12 cellular contexts compared by ENCODE assay signal in the genomic region with DNA sequence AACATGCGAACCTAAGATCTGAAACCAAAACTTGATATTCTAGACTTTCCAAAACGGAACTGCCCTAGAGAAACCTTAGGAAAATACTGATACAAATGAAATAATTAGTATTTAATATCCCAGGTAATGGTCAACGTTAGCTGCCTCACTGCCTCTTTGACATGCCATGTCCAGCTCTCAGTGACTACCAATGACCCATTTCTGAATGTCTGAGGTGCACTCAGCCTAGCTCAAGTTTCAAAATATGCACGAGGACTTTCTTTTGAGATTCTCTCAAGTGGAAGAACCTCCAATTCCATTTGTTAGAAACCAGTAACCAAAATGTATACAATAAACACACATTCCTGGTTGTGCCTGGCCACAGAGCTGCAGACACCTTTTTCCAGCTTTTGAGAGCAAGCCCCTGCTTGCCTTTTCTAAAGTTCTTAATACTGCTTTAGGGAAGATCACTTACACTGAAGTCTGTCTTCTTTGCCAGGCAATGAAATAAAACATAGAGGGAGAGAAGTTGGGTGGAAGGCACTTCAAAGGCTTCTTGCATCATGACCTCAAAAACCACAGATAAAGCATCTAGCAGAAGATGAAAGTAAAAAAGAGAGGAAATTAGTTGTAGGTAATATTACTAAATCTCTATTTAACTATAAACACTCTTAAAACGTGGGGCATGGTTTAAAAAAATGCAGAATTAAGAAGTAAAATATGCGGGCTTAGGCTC.
DNase-seq lines count a peak whose midpoint lies in the region; ATAC-seq, FAIRE-seq and TF ChIP-seq lines count a peak whose summit lies in the region.
"Had no signal": no experiment of that assay in that cellular context is flagged by ENCODE, and none has a peak within 500 bp of the region (broad histone marks: within the 10 kb centered on the region; RNA-seq: fewer than 3 reads in every experiment).

No MANE protein-coding gene starts in this region.

- H3K4me3 Mint-ChIP-seq in CD8-positive, alpha-beta T cell = peak overlapping the region; percentile 4
- H3K4me3 Mint-ChIP-seq: neural progenitor cell had no signal

- no peaks in the 10 kb centered on the region for H3K27me3 ChIP-seq in CD8-positive, alpha-beta T cell (ENCODE audit: insufficient read depth, low read length)
- no peaks in the 10 kb centered on the region for H3K27me3 ChIP-seq in HCT116 (ENCODE audit: insufficient read depth, low read length)
- H3K27me3 ChIP-seq: neural progenitor cell had no signal

- no peak overlapping the region for H2AFZ ChIP-seq in HCT116 (ENCODE audit: low read depth, low read length, poor library complexity, severe bottlenecking)
- H2AFZ ChIP-seq: neural progenitor cell had no signal

- no TSS peak for BruUV-seq in HCT116 (replicated peaks; lab: Mats Ljungman, UMichigan)

- H3K9me2 ChIP-seq in HCT116 (ENCODE audit: insufficient read depth) = no peaks in the 10 kb centered on the region

- RAD21 ChIA-PET in HCT116 (lab: Charles Lee; ENCODE audit: low non-redundant PET in 1 of 2, low total read pairs in 2 of 2, uncharacterized antibody in 2 of 2, unreplicated experiment in 2 of 2) = no interaction called here

- no peaks in the 10 kb centered on the region for H3K9me3 ChIP-seq in CD8-positive, alpha-beta T cell (ENCODE audit: low read length)
- H3K9me3 ChIP-seq in HCT116 (ENCODE audit: control insufficient read depth in 1 of 2, insufficient read depth in 1 of 2, low read depth in 1 of 2, low read length in 2 of 2) (no peaks in the 10 kb centered on the region), kidney (ENCODE audit: control insufficient read depth in 1 of 2, low read length in 2 of 2) (no peaks in the 10 kb centered on the region)
- H3K9me3 ChIP-seq: Caco-2 had no signal

- intact Hi-C loops in CD8-positive, alpha-beta T cell (cut with DNase I, micrococcal nuclease) = loop anchor here (1.0 to 5.0 kb wide), 2 partner anchors 75 to 76 kb away; no protein-coding TSS in a partner anchor
- intact Hi-C loops in HCT116 (cut with micrococcal nuclease) = no loop called here
- intact Hi-C loops in kidney (cut with DNase I) = no loop called here

- H3K79me2 ChIP-seq in HCT116 (ENCODE audit: insufficient read depth, low read length) = peaks cover 9% of the 10 kb centered on the region; the same call in 1 of the 2 replicates

- H3K4me1 ChIP-seq in CD8-positive, alpha-beta T cell (ENCODE audit: insufficient read depth, low read length) = peaks cover 23% of the 10 kb centered on the region
- H3K4me1 ChIP-seq in HCT116 (ENCODE audit: control insufficient read depth in 1 of 2, insufficient read depth in 2 of 2, low read length in 2 of 2) (peaks cover 38 to 40% of the 10 kb centered on the region in 2 experiments), kidney (ENCODE audit: control insufficient read depth in 1 of 2, insufficient read depth in 1 of 2, low read depth in 1 of 2, low read length in 2 of 2) (no peaks in the 10 kb centered on the region)
- H3K4me1 ChIP-seq: Caco-2, neural progenitor cell had no signal

- H4K20me1 ChIP-seq in HCT116 (ENCODE audit: insufficient read depth) = no peaks in the 10 kb centered on the region

- TF ChIP-seq POLR2A in HCT116 (IDR thresholded peaks at IDR 0.05; ENCODE audit: borderline replicate concordance, extremely low read depth, insufficient read depth, insufficient read length) = no peak

- CTCF ChIA-PET in CD8-positive, alpha-beta T cell (lab: Charles Lee) = no interaction called here
- CTCF ChIA-PET in HCT116 (lab: Charles Lee) = interaction anchor here (0.7 kb wide), 1 partner anchor 16 kb away, joined by 3 read pairs; no protein-coding TSS in a partner anchor

- no peaks in the 10 kb centered on the region for H3K9me3 Mint-ChIP-seq in CD8-positive, alpha-beta T cell
- H3K9me3 Mint-ChIP-seq: neural progenitor cell had no signal

- H3K9ac ChIP-seq in HCT116 (ENCODE audit: low read length) (no peak overlapping the region), kidney (ENCODE audit: low read length in 2 of 2) (no peak overlapping the region)
- H3K9ac ChIP-seq: neural progenitor cell had no signal

- TF ChIP-seq RAD21 in HCT116 (IDR thresholded peaks at IDR 0.05; ENCODE audit: low read depth) = no peak

- peak; percentile 22 for ATAC-seq in CD8-positive, alpha-beta T cell
- ATAC-seq in HCT116 = no peak
- ATAC-seq in GM21423 (IDR thresholded peaks at IDR 0.05; ENCODE audit: unreplicated experiment) = no peak
- no peak for ATAC-seq in HG03097 (IDR thresholded peaks at IDR 0.05; ENCODE audit: low FRiP score, unreplicated experiment)

- peaks cover 59% of the 10 kb centered on the region for H3K36me3 Mint-ChIP-seq in CD8-positive, alpha-beta T cell

- no peak for TF ChIP-seq CTCF in CD8-positive, alpha-beta T cell (IDR thresholded peaks at IDR 0.05)
- no peak for TF ChIP-seq CTCF in HCT116 (IDR thresholded peaks at IDR 0.05 in 2 of 3, conservative IDR thresholded peaks at IDR 0.05 in 1 of 3; ENCODE audit: borderline replicate concordance in 1 of 3, insufficient read depth in 1 of 3, low read depth in 2 of 3, low read length in 2 of 3)
- TF ChIP-seq CTCF in fibroblast of villous mesenchyme (IDR thresholded peaks at IDR 0.05; ENCODE audit: insufficient read depth, low read depth, low read length) = no peak
- no peak for TF ChIP-seq CTCF in kidney (IDR thresholded peaks at IDR 0.05; ENCODE audit: borderline replicate concordance, extremely low read depth, insufficient read depth)

- H3K36me3 ChIP-seq in CD8-positive, alpha-beta T cell (ENCODE audit: insufficient read depth, low read length) = peaks cover 8% of the 10 kb centered on the region
- H3K36me3 ChIP-seq in HCT116 (ENCODE audit: control insufficient read depth in 1 of 2, insufficient read depth in 2 of 2, low read length in 2 of 2) = peaks cover 0 to 22% of the 10 kb centered on the region in 2 experiments; a peak in 1 of 4 replicates
- peaks cover 4 to 11% of the 10 kb centered on the region in 2 donors for H3K36me3 ChIP-seq in kidney (ENCODE audit: control insufficient read depth in 1 of 2, insufficient read depth in 2 of 2, low read length in 2 of 2)

- no peak for DNase-seq in CD8-positive, alpha-beta T cell
- DNase-seq in HCT116 (ENCODE audit: low read depth, low spot score) (no peak), SIG-M5 treated with dmso at 0.1 percent for 504 hours (lab: John Stamatoyannopoulos, UW; ENCODE audit: unreplicated experiment) (peak; percentile 86), fibroblast of villous mesenchyme (ENCODE audit: low read depth) (peak; percentile 82), kidney (no peak)
- DNase-seq in activated effector memory CD4-positive, alpha-beta T cell treated with Interleukin-2 at 50 U/mL for 16 hours = no peak
- DNase-seq: activated CD8-positive, alpha-beta memory T cell treated with anti-CD3 and anti-CD28 coated beads, Interleukin-2, amount 50 U/mL, for 48 hours; Caco-2; dermis blood vessel endothelial cell had no signal

- H3K4me3 ChIP-seq in CD8-positive, alpha-beta T cell (ENCODE audit: low read depth, low read length) = no peak overlapping the region
- H3K4me3 ChIP-seq in HCT116 (replicated peaks in 1 of 2; ENCODE audit: low read depth in 1 of 2, low read length in 2 of 2) = no peak overlapping the region
- H3K4me3 ChIP-seq in fibroblast of villous mesenchyme (ENCODE audit: low read depth, low read length) = no peak overlapping the region
- H3K4me3 ChIP-seq in kidney (ENCODE audit: low read length in 2 of 2) = no peak overlapping the region
- H3K4me3 ChIP-seq: neural progenitor cell had no signal

- peaks cover 52% of the 10 kb centered on the region for H3K4me1 Mint-ChIP-seq in CD8-positive, alpha-beta T cell (ENCODE audit: low read depth)

- no peak for FAIRE-seq in kidney (lab: Jason Lieb, UNC)

- no peak overlapping the region for H3K27ac Mint-ChIP-seq in CD8-positive, alpha-beta T cell

- POLR2A ChIA-PET in CD8-positive, alpha-beta T cell (lab: Charles Lee) = no interaction called here
- POLR2A ChIA-PET in HCT116 (lab: Charles Lee) = no interaction called here

- H3K27me3 Mint-ChIP-seq in CD8-positive, alpha-beta T cell (ENCODE audit: low read depth) = no peaks in the 10 kb centered on the region

- H3K27ac ChIP-seq in CD8-positive, alpha-beta T cell (ENCODE audit: low read depth, low read length) = no peak overlapping the region
- H3K27ac ChIP-seq in HCT116 (ENCODE audit: low read depth, low read length) (peak overlapping the region; percentile 29; the same call in 1 of the 2 replicates), kidney (ENCODE audit: low read depth in 2 of 2, low read length in 2 of 2) (no peak overlapping the region)
- H3K27ac ChIP-seq: neural progenitor cell had no signal

- no peak overlapping the region for H3K4me2 ChIP-seq in HCT116 (ENCODE audit: low read length)
- H3K4me2 ChIP-seq: neural progenitor cell had no signal

TF ChIP-seq in HCT116, 20 proteins besides CTCF, POLR2A, EP300 and RAD21 (continues in another document):
- TF ChIP-seq TCF7L2 (IDR thresholded peaks at IDR 0.05; ENCODE audit: borderline replicate concordance, extremely low read depth, insufficient read depth, insufficient read length) = no peak
- no peak for TF ChIP-seq CBX3 (IDR thresholded peaks at IDR 0.05; ENCODE audit: low read depth)
- TF ChIP-seq SRF (IDR thresholded peaks at IDR 0.05; ENCODE audit: low read depth) = no peak
- TF ChIP-seq ZBTB33 (IDR thresholded peaks at IDR 0.05; ENCODE audit: extremely low read depth, insufficient replicate concordance, low read length) = no peak
- TF ChIP-seq JUND (IDR thresholded peaks at IDR 0.05) = no peak
- TF ChIP-seq ZNF274 (IDR thresholded peaks at IDR 0.05; ENCODE audit: low read depth, low read length) = no peak
- no peak for TF ChIP-seq SIN3A (IDR thresholded peaks at IDR 0.05; ENCODE audit: low read depth)
- no peak for TF ChIP-seq EZH2phosphoT487 (IDR thresholded peaks at IDR 0.05; ENCODE audit: borderline replicate concordance)
- no peak for TF ChIP-seq FOSL1 (IDR thresholded peaks at IDR 0.05; ENCODE audit: low read depth)
- TF ChIP-seq ATF3 (IDR thresholded peaks at IDR 0.05) = no peak

Comparison
In these comparisons a context has a peak if more than half of its experiments do, and no peak if none do; other contexts are left out.
1. DNase-seq: peak in SIG-M5 treated with dmso at 0.1 percent for 504 hours (single experiment) and fibroblast of villous mesenchyme (single experiment); none in CD8-positive, alpha-beta T cell (0 of 7), HCT116 (single experiment), kidney (single experiment) and activated effector memory CD4-positive, alpha-beta T cell treated with Interleukin-2 at 50 U/mL for 16 hours (single experiment).
2. intact Hi-C loops: an anchor here in CD8-positive, alpha-beta T cell (1.0 to 5.0 kb wide); none called in HCT116 and kidney.